In the genomic region with DNA sequence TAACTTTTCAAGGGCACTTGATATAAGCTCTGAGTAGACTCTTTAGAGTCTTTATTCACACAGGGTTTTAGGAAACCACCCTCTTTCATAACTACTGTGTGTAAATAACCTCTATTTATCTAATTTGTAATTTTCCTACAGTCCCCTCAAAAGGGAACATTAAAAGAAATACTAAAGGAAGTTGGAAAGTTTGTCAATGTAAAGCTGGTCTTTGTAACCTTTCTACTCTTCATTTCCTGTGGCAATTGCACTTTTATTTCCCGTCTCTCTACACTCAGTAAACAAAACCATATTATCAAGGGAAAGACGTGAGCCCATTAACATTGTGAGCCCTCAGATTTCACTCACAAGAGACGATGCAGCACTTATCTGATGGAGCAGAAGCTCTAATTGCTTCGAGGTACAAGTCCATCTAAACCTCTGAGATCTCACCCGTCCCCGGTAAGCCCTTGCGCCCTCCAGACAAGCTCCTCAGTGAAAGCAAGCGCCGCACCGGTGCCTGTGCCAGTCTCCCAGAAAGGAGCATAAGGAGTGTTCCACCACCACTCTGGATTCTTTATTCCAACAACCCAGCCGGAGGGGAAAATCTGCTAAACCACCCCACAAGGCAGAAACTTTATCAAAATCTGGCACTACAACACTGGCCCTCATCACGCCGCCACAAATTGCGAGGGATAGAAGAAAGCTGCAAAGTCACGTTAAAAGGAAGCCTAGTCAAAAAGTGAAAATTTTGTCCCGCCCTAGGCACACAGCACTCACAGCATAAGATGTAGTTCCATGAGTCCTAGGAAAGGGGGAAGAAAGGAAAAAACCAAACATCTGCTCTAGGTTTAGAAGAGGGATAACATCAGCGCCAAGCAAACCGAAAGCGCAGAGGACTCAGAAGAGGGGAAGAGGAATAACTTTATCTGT, we compare ENCODE assay signal across 8 cellular contexts. TPM values are rescaled to one million over a fixed set of nuclear protein-coding genes. Genes with fewer than 3 reads are reported as not detected.
A peak's percentile ranks its signal among the peaks of the same experiment; 100 is the strongest.
DNase-seq lines count a peak whose midpoint lies in the region; ATAC-seq and TF ChIP-seq lines count a peak whose summit lies in the region.

No MANE protein-coding gene starts in this region.

- TF ChIP-seq CTCF in fibroblast of pulmonary artery (IDR thresholded peaks at IDR 0.05; ENCODE audit: low read length, missing control alignments), result no peak
- no peak for TF ChIP-seq CTCF in psoas muscle (IDR thresholded peaks at IDR 0.05)

- in situ Hi-C loops in SK-MEL-5 (cut with HindIII; ENCODE audit: low pct_unique_long_range_greater_than_20kb, low sequenced_read_pairs), result no loop called here

- ATAC-seq in psoas muscle, result peak in 1 of 4 donors; percentile 58
- ATAC-seq in GM19395 (IDR thresholded peaks at IDR 0.05; ENCODE audit: unreplicated experiment), result no peak

- H3K4me1 ChIP-seq in psoas muscle, result no peaks in the 10 kb centered on the region

- no peaks in the 10 kb centered on the region for H3K36me3 ChIP-seq in psoas muscle (ENCODE audit: insufficient read depth in 1 of 2, low read depth in 1 of 2)

- peaks cover 4% of the 10 kb centered on the region for H3K36me3 Mint-ChIP-seq in activated naive CD4-positive, alpha-beta T cell treated with anti-CD3 and anti-CD28 coated beads, Interleukin-2, amount 50 U/mL, for 24 hours

- H3K27me3 Mint-ChIP-seq in activated naive CD4-positive, alpha-beta T cell treated with anti-CD3 and anti-CD28 coated beads, Interleukin-2, amount 50 U/mL, for 24 hours, result peaks cover 60% of the 10 kb centered on the region

- H3K4me3 ChIP-seq in fibroblast of pulmonary artery (replicated peaks; ENCODE audit: low read depth, low read length) (peak overlapping the region; percentile 52), psoas muscle (peak overlapping the region; percentile 85)

- peaks cover 6% of the 10 kb centered on the region for H3K9me3 Mint-ChIP-seq in activated naive CD4-positive, alpha-beta T cell treated with anti-CD3 and anti-CD28 coated beads, Interleukin-2, amount 50 U/mL, for 24 hours

- 4 to 7% (median 5%) methylated on average over 19 of the region's 19 CpGs for WGBS in psoas muscle, 3 donors

- no peak overlapping the region for H3K27ac Mint-ChIP-seq in activated naive CD4-positive, alpha-beta T cell treated with anti-CD3 and anti-CD28 coated beads, Interleukin-2, amount 50 U/mL, for 24 hours

- intact Hi-C loops in psoas muscle (cut with DNase I), result no loop called here

- peaks cover 0 to 49% (median 6%) of the 10 kb centered on the region in 3 donors for H3K27me3 ChIP-seq in psoas muscle (ENCODE audit: insufficient read depth in 3 of 3, low read length in 2 of 3)

- H3K4me3 Mint-ChIP-seq in activated naive CD4-positive, alpha-beta T cell treated with anti-CD3 and anti-CD28 coated beads, Interleukin-2, amount 50 U/mL, for 24 hours, result peak overlapping the region; percentile 90

- H3K27ac ChIP-seq in psoas muscle, result no peak overlapping the region

- peaks cover 17% of the 10 kb centered on the region for H3K4me1 Mint-ChIP-seq in activated naive CD4-positive, alpha-beta T cell treated with anti-CD3 and anti-CD28 coated beads, Interleukin-2, amount 50 U/mL, for 24 hours

- DNase-seq in activated naive CD4-positive, alpha-beta T cell treated with anti-CD3 and anti-CD28 coated beads, Interleukin-2, amount 50 U/mL, for 16 hours, result no peak
- DNase-seq in SK-MEL-5 (ENCODE audit: low read depth, low spot score), result peak; percentile 42
- no peak for DNase-seq in fibroblast of pulmonary artery (ENCODE audit: low read depth)
- no peak for DNase-seq in psoas muscle
- DNase-seq in germinal center (ENCODE audit: low spot score), result no peak
- DNase-seq in GOT3 (lab: John Stamatoyannopoulos, UW), result no peak

- H3K9me3 ChIP-seq in psoas muscle, result no peaks in the 10 kb centered on the region

RNA-seq across cellular contexts. Expression of gene HOXD1, which starts 0.9 kb away (rescaled TPM):
- total RNA-seq in SK-MEL-5 (2014; rRNA removed; shearing (Covaris generic)), result 9.8 and 10.3 TPM in 2 replicates
- polyA plus RNA-seq in SK-MEL-5 (2015; cell fraction: cytosol; rRNA removed), result 16.9 and 20.0 TPM in 2 replicates
- polyA plus RNA-seq in SK-MEL-5 (2015; cell fraction: nucleus; rRNA removed), result 7.9 and 8.9 TPM in 2 replicates
- under 1 TPM in 1 of 4 donors, not detected in 3; 0.12 TPM for total RNA-seq in psoas muscle
- polyA plus RNA-seq in psoas muscle, result under 1 TPM; 0.14 to 0.79 (median 0.17) TPM

RNA-seq across cellular contexts. Expression of gene HOXD3, which starts 30.5 kb away (rescaled TPM):
- 4.9 and 5.5 TPM in 2 replicates for total RNA-seq in SK-MEL-5 (2014; rRNA removed; shearing (Covaris generic))
- polyA plus RNA-seq in SK-MEL-5 (2015; cell fraction: cytosol; rRNA removed), result 5.3 and 8.0 TPM in 2 replicates
- polyA plus RNA-seq in SK-MEL-5 (2015; cell fraction: nucleus; rRNA removed), result 6.0 and 6.7 TPM in 2 replicates
- total RNA-seq in psoas muscle, result 1 to 10 TPM in 2 of 4 donors, under 1 TPM in 2; 0.71 to 3.8 (median 1.3) TPM
- 1 to 10 TPM in 2 of 3 donors, under 1 TPM in 1; 0.64 to 1.9 (median 1.1) TPM for polyA plus RNA-seq in psoas muscle

RNA-seq across cellular contexts. Expression of gene HOXD4, which starts 36.2 kb away (rescaled TPM):
- total RNA-seq in SK-MEL-5 (2014; rRNA removed; shearing (Covaris generic)), result 3.6 and 4.2 TPM in 2 replicates
- 7.0 and 8.4 TPM in 2 replicates for polyA plus RNA-seq in SK-MEL-5 (2015; cell fraction: cytosol; rRNA removed)
- 27.4 and 30.7 TPM in 2 replicates for polyA plus RNA-seq in SK-MEL-5 (2015; cell fraction: nucleus; rRNA removed)
- 1 to 10 TPM in 3 of 4 donors, under 1 TPM in 1; 0.26 to 4.1 (median 1.4) TPM for total RNA-seq in psoas muscle
- 1 to 10 TPM; 1.1 to 1.4 (median 1.2) TPM for polyA plus RNA-seq in psoas muscle

RNA-seq across cellular contexts. Expression of gene HOXD8, which starts 58.1 kb away (rescaled TPM):
- 14.5 and 19.7 TPM in 2 replicates for total RNA-seq in SK-MEL-5 (2014; rRNA removed; shearing (Covaris generic))
- polyA plus RNA-seq in SK-MEL-5 (2015; cell fraction: cytosol; rRNA removed), result 16.7 and 17.6 TPM in 2 replicates
- polyA plus RNA-seq in SK-MEL-5 (2015; cell fraction: nucleus; rRNA removed), result 8.1 and 21.4 TPM in 2 replicates
- total RNA-seq in psoas muscle, result 10 to 100 TPM in 2 of 4 donors, 1 to 10 TPM in 2; 3.3 to 15.9 (median 9.1) TPM
- 10 to 100 TPM in 2 of 3 donors, 1 to 10 TPM in 1; 8.2 to 52.5 (median 12.9) TPM for polyA plus RNA-seq in psoas muscle
